11 cellular contexts compared by ENCODE assay signal in genomic region chr12:6264402-6265037, GRCh38. TPM values are rescaled to one million over a fixed set of nuclear protein-coding genes. Genes with fewer than 3 reads are reported as not detected.
DNase-seq lines count a peak whose midpoint lies in the region; ATAC-seq and TF ChIP-seq lines count a peak whose summit lies in the region.
"Had no signal": no experiment of that assay in that cellular context is flagged by ENCODE, and none has a peak within 500 bp of the region (broad histone marks: within the 10 kb centered on the region; RNA-seq: fewer than 3 reads in every experiment).

No MANE protein-coding gene starts in this region.

- H3K4me3 Mint-ChIP-seq in CD4-positive, CD25-positive, alpha-beta regulatory T cell, result no peak overlapping the region
- H3K4me3 Mint-ChIP-seq: IgD-negative memory B cell had no signal

- H3K4me1 ChIP-seq in CD4-positive, CD25-positive, alpha-beta regulatory T cell (ENCODE audit: control insufficient read depth, insufficient read depth, low read length, poor library complexity, severe bottlenecking), result no peaks in the 10 kb centered on the region
- H3K4me1 ChIP-seq in adipocyte (ENCODE audit: control insufficient read depth, insufficient read depth, low read length), result no peaks in the 10 kb centered on the region
- no peaks in the 10 kb centered on the region for H3K4me1 ChIP-seq in GM23248 (ENCODE audit: insufficient read depth)

- H3K9me3 ChIP-seq in CD4-positive, CD25-positive, alpha-beta regulatory T cell (ENCODE audit: control insufficient read depth in 2 of 2, low read length in 2 of 2), result no peaks in the 10 kb centered on the region
- no peaks in the 10 kb centered on the region for H3K9me3 ChIP-seq in adipocyte (ENCODE audit: control insufficient read depth, low read length)
- no peaks in the 10 kb centered on the region for H3K9me3 ChIP-seq in GM23248 (ENCODE audit: low read depth)

- no peak for DNase-seq in CD4-positive, CD25-positive, alpha-beta regulatory T cell
- DNase-seq in LNCaP clone FGC (ENCODE audit: low read depth), result peak; percentile 33
- DNase-seq in adipocyte (ENCODE audit: low read depth), result peak; percentile 78
- DNase-seq in mucosa of gallbladder (ENCODE audit: low spot score), result peak; percentile 35
- DNase-seq in GM23248, result no peak
- DNase-seq in NCI-H1048 (lab: John Stamatoyannopoulos, UW), result no peak
- DNase-seq in NCI-H524 treated with DMSO at 0.1 percent for 48 hours (lab: John Stamatoyannopoulos, UW), result no peak
- DNase-seq: effector CD4-positive, alpha-beta T cell; NCI-H2227 treated with DMSO at 0.1 percent for 48 hours had no signal

- peaks cover 0 to 5% (median 0%) of the 10 kb centered on the region in 4 donors for H3K4me1 Mint-ChIP-seq in CD4-positive, CD25-positive, alpha-beta regulatory T cell
- H3K4me1 Mint-ChIP-seq: IgD-negative memory B cell had no signal

- no peaks in the 10 kb centered on the region for H3F3A ChIP-seq in GM23248 (ENCODE audit: insufficient read depth)

- no peaks in the 10 kb centered on the region for H3K36me3 ChIP-seq in CD4-positive, CD25-positive, alpha-beta regulatory T cell (ENCODE audit: control insufficient read depth, insufficient read depth, low read length)
- no peaks in the 10 kb centered on the region for H3K36me3 ChIP-seq in adipocyte (ENCODE audit: control insufficient read depth, insufficient read depth, low read length, severe bottlenecking)
- no peaks in the 10 kb centered on the region for H3K36me3 ChIP-seq in GM23248 (ENCODE audit: low read depth)

- H3K9me2 ChIP-seq in GM23248 (ENCODE audit: insufficient read depth), result no peaks in the 10 kb centered on the region

- peak overlapping the region in 2 of 3 donors; percentile 78 to 84 for H3K27ac Mint-ChIP-seq in CD4-positive, CD25-positive, alpha-beta regulatory T cell
- H3K27ac Mint-ChIP-seq: IgD-negative memory B cell had no signal

- no peak overlapping the region for H3K27ac ChIP-seq in CD4-positive, CD25-positive, alpha-beta regulatory T cell (ENCODE audit: insufficient read depth, low read length, poor library complexity, severe bottlenecking)
- no peak overlapping the region for H3K27ac ChIP-seq in GM23248

- in situ Hi-C loops in GM23248 (cut with MboI), result no loop called here

- no peaks in the 10 kb centered on the region for H3K79me2 ChIP-seq in GM23248 (ENCODE audit: insufficient read depth)

- H3K27me3 Mint-ChIP-seq in CD4-positive, CD25-positive, alpha-beta regulatory T cell, result peaks cover 15% of the 10 kb centered on the region

- TF ChIP-seq CTCF in LNCaP clone FGC (IDR thresholded peaks at IDR 0.05; ENCODE audit: control insufficient read depth, extremely low read depth, insufficient read depth), result no peak

- H3K9me3 Mint-ChIP-seq in CD4-positive, CD25-positive, alpha-beta regulatory T cell, result no peaks in the 10 kb centered on the region
- H3K9me3 Mint-ChIP-seq: IgD-negative memory B cell had no signal

- no peak overlapping the region for H3K9ac ChIP-seq in adipocyte (ENCODE audit: low read length)
- H3K9ac ChIP-seq in GM23248, result no peak overlapping the region

- H3K4me3 ChIP-seq in CD4-positive, CD25-positive, alpha-beta regulatory T cell (ENCODE audit: low read depth, low read length), result no peak overlapping the region
- no peak overlapping the region for H3K4me3 ChIP-seq in LNCaP clone FGC (ENCODE audit: low read depth, low read length)
- H3K4me3 ChIP-seq in adipocyte (ENCODE audit: low read length), result no peak overlapping the region
- no peak overlapping the region for H3K4me3 ChIP-seq in GM23248

- peaks cover 5% of the 10 kb centered on the region for H3K27me3 ChIP-seq in CD4-positive, CD25-positive, alpha-beta regulatory T cell (ENCODE audit: control insufficient read depth, insufficient read depth, low read length)
- H3K27me3 ChIP-seq in adipocyte (replicated peaks; ENCODE audit: control insufficient read depth, insufficient read depth, low read length), result peaks cover 17% of the 10 kb centered on the region
- H3K27me3 ChIP-seq in GM23248 (replicated peaks; ENCODE audit: insufficient read depth), result 0 out of 2 replicates have a peak, but pooled peaks cover 5% of the 10 kb centered on the region

- H2AFZ ChIP-seq in GM23248, result no peak overlapping the region

- no peaks in the 10 kb centered on the region for H3K36me3 Mint-ChIP-seq in CD4-positive, CD25-positive, alpha-beta regulatory T cell
- H3K36me3 Mint-ChIP-seq: IgD-negative memory B cell had no signal

- H4K20me1 ChIP-seq in GM23248 (ENCODE audit: insufficient read depth), result no peaks in the 10 kb centered on the region

- ATAC-seq in CD4-positive, CD25-positive, alpha-beta regulatory T cell (ENCODE audit: low read depth in 2 of 2), result no peak
- no peak for ATAC-seq in esophagus mucosa

- no peak overlapping the region for H3K4me2 ChIP-seq in GM23248 (ENCODE audit: unreplicated experiment)

- 78 to 80% methylated on average over 11 of the region's 11 CpGs for WGBS in GM23248 (ENCODE audit: low coverage in 1 of 2, low lambda C conversion rate in 2 of 2, missing lambda C conversion rate in 2 of 2), 2 experiments

RNA-seq across cellular contexts. Expression of gene PLEKHG6, which starts 46.0 kb away (rescaled TPM):
- not detected for total RNA-seq in CD4-positive, CD25-positive, alpha-beta regulatory T cell
- polyA plus RNA-seq in CD4-positive, CD25-positive, alpha-beta regulatory T cell, result under 1 TPM in 3 of 4 donors, not detected in 1; 0.31 to 0.62 (median 0.37) TPM
- total RNA-seq in mucosa of gallbladder (64.9 TPM), esophagus mucosa (21.1 TPM)
- not detected in 2 replicates for total RNA-seq in GM23248 (2014; rRNA removed; shearing (Covaris generic))
- polyA plus RNA-seq in GM23248 (2016; fragmentation: Nextera tagmentation; extraction: Ambion mirVana), result 0.30 TPM in 1 of 2 replicates, not detected in the other
- polyA plus RNA-seq: IgD-negative memory B cell had no signal

Comparison
In these comparisons a context has a peak if more than half of its experiments do, and no peak if none do; other contexts are left out.
1. DNase-seq: peak in LNCaP clone FGC (single experiment), adipocyte (single experiment) and mucosa of gallbladder (single experiment); none in CD4-positive, CD25-positive, alpha-beta regulatory T cell (0 of 3), GM23248 (single experiment), NCI-H1048 (single experiment) and NCI-H524 treated with DMSO at 0.1 percent for 48 hours (single experiment).
2. RNA of gene PLEKHG6, which starts 46.0 kb away (total RNA-seq): 64.9 TPM in mucosa of gallbladder (single experiment) and 21.1 TPM in esophagus mucosa (single experiment); not detected in CD4-positive, CD25-positive, alpha-beta regulatory T cell (single experiment) and not detected in GM23248; every median in the first group is over 10 times any median in the second.